Comparison of ENCODE assay signal across 8 cellular contexts in genomic region chr1:245807306-245807705, GRCh38.
DNase-seq lines count a peak whose midpoint lies in the region; ATAC-seq and TF ChIP-seq lines count a peak whose summit lies in the region.

No MANE protein-coding gene starts in this region.

- TF ChIP-seq CTCF in tibial artery (IDR thresholded peaks at IDR 0.05): no peak

- no peaks in the 10 kb centered on the region for H3K9me3 ChIP-seq in tibial artery

- no peaks in the 10 kb centered on the region for H3K36me3 ChIP-seq in tibial artery

- ATAC-seq in GM18511 (IDR thresholded peaks at IDR 0.05; ENCODE audit: unreplicated experiment) (peak; percentile 88), HG02623 (IDR thresholded peaks at IDR 0.05; ENCODE audit: unreplicated experiment) (peak; percentile 82)

- H3K4me1 ChIP-seq in tibial artery: no peaks in the 10 kb centered on the region

- DNase-seq in NCI-H1092 (lab: John Stamatoyannopoulos, UW) (peak; percentile 52), midbrain (lab: John Stamatoyannopoulos, UW) (peak; percentile 22), activated T-cell treated with anti-CD3 and anti-CD28 coated beads for 4 hours (no peak), retina (no peak), kidney glomerular epithelial cell (lab: John Stamatoyannopoulos, UW) (no peak), tibial artery (no peak)

- no peak overlapping the region for H3K27ac ChIP-seq in tibial artery

- no peaks in the 10 kb centered on the region for H3K27me3 ChIP-seq in tibial artery

- intact Hi-C loops in tibial artery (cut with DNase I; ENCODE audit: low total_unique reads): no loop called here

- H3K4me3 ChIP-seq in tibial artery: no peak overlapping the region

Comparison
In these comparisons a context has a peak if more than half of its experiments do, and no peak if none do; other contexts are left out.
1. DNase-seq: peak in NCI-H1092 (single experiment) and midbrain (single experiment); none in activated T-cell treated with anti-CD3 and anti-CD28 coated beads for 4 hours (single experiment), retina (single experiment), kidney glomerular epithelial cell (single experiment) and tibial artery (0 of 2).